ENCODE assay signal across 1 cellular context in genomic region chr22:35824256-35824655, GRCh38.
TF ChIP-seq lines count a peak whose summit lies in the region.

No MANE protein-coding gene starts in this region.

TF ChIP-seq in HepG2, 621 proteins besides CTCF, POLR2A, EP300 and RAD21 (continued from another document and continues in another):
- TF ChIP-seq ZNF296 (CRISPR knock-in tag; conservative IDR thresholded peaks at IDR 0.05) = no peak
- peak; percentile 69; the same call in 1 of the 2 replicates for TF ChIP-seq IRF2 (CRISPR knock-in tag; IDR thresholded peaks at IDR 0.05)
- peak; percentile 61; the same call in 1 of the 2 replicates for TF ChIP-seq FOXJ3 (CRISPR knock-in tag; IDR thresholded peaks at IDR 0.05; ENCODE audit: borderline replicate concordance)
- no peak for TF ChIP-seq E2F5 (CRISPR knock-in tag; conservative IDR thresholded peaks at IDR 0.05)
- TF ChIP-seq POGK (CRISPR knock-in tag; conservative IDR thresholded peaks at IDR 0.05) = peak; percentile 63; the same call in 1 of the 2 replicates
- TF ChIP-seq CCAR2 (optimal IDR thresholded peaks at IDR 0.05; ENCODE audit: low read depth, low read length) = no peak
- TF ChIP-seq ZNF558 (CRISPR knock-in tag; IDR thresholded peaks at IDR 0.05; ENCODE audit: borderline replicate concordance) = no peak
- peak; percentile 28; the same call in 1 of the 2 replicates for TF ChIP-seq TCF7 (IDR thresholded peaks at IDR 0.05; ENCODE audit: low read depth)
- no peak for TF ChIP-seq ZNF441 (CRISPR knock-in tag; IDR thresholded peaks at IDR 0.05; ENCODE audit: borderline replicate concordance)
- TF ChIP-seq ONECUT2 (CRISPR knock-in tag; IDR thresholded peaks at IDR 0.05) = peak; percentile 98
- TF ChIP-seq HOXA7 (CRISPR knock-in tag; IDR thresholded peaks at IDR 0.05) = no peak
- peak; percentile 24; the same call in 1 of the 2 replicates for TF ChIP-seq ETV5 (CRISPR knock-in tag; IDR thresholded peaks at IDR 0.05; ENCODE audit: borderline replicate concordance)
- TF ChIP-seq ZNF207 (IDR thresholded peaks at IDR 0.05; ENCODE audit: borderline replicate concordance) = no peak
- TF ChIP-seq MAFG (CRISPR knock-in tag; IDR thresholded peaks at IDR 0.05) = no peak
- TF ChIP-seq POGZ (CRISPR knock-in tag; IDR thresholded peaks at IDR 0.05) = peak; percentile 65; the same call in 1 of the 2 replicates
- no peak for TF ChIP-seq TEF (CRISPR knock-in tag; IDR thresholded peaks at IDR 0.05)
- TF ChIP-seq NCOR1 (IDR thresholded peaks at IDR 0.05; ENCODE audit: borderline replicate concordance, low read length) = peak; percentile 86; the same call in 1 of the 2 replicates
- 0 out of 2 replicates have a peak, but pooled peaks have one; percentile 29 for TF ChIP-seq ZNF124 (CRISPR knock-in tag; IDR thresholded peaks at IDR 0.05)
- no peak for TF ChIP-seq KAT7 (CRISPR knock-in tag; IDR thresholded peaks at IDR 0.05; ENCODE audit: borderline replicate concordance)
- no peak for TF ChIP-seq LRRFIP1 (CRISPR knock-in tag; conservative IDR thresholded peaks at IDR 0.05)
- no peak for TF ChIP-seq MAF1 (CRISPR knock-in tag; IDR thresholded peaks at IDR 0.05; ENCODE audit: borderline replicate concordance)
- peak; percentile 67; the same call in 1 of the 2 replicates for TF ChIP-seq HOMEZ (CRISPR knock-in tag; IDR thresholded peaks at IDR 0.05; ENCODE audit: low read depth)
- peak; percentile 76; the same call in 1 of the 2 replicates for TF ChIP-seq HMG20A (CRISPR knock-in tag; IDR thresholded peaks at IDR 0.05; ENCODE audit: borderline replicate concordance)
- peak; percentile 79; the same call in 1 of the 2 replicates for TF ChIP-seq SALL1 (CRISPR knock-in tag; IDR thresholded peaks at IDR 0.05)
- TF ChIP-seq SATB2 (CRISPR knock-in tag; IDR thresholded peaks at IDR 0.05) = no peak
- peak; percentile 65 for TF ChIP-seq ASH2L (IDR thresholded peaks at IDR 0.05; ENCODE audit: insufficient read length, low read depth, low read length)
- no peak for TF ChIP-seq KLF15 (CRISPR knock-in tag; IDR thresholded peaks at IDR 0.05; ENCODE audit: borderline replicate concordance)
- no peak for TF ChIP-seq TP53 (CRISPR knock-in tag; conservative IDR thresholded peaks at IDR 0.05)
- TF ChIP-seq MED8 (CRISPR knock-in tag; IDR thresholded peaks at IDR 0.05; ENCODE audit: insufficient replicate concordance) = no peak
- no peak for TF ChIP-seq XRCC5 (optimal IDR thresholded peaks at IDR 0.05; ENCODE audit: low read length)
- TF ChIP-seq PAWR (CRISPR knock-in tag; IDR thresholded peaks at IDR 0.05; ENCODE audit: borderline replicate concordance) = no peak
- no peak for TF ChIP-seq ZNF704 (CRISPR knock-in tag; IDR thresholded peaks at IDR 0.05; ENCODE audit: borderline replicate concordance)
- TF ChIP-seq KDM5A (IDR thresholded peaks at IDR 0.05; ENCODE audit: borderline replicate concordance, low read length) = no peak
- TF ChIP-seq KAT2B (IDR thresholded peaks at IDR 0.05; ENCODE audit: borderline replicate concordance, low read depth, low read length) = peak; percentile 68; the same call in 1 of the 2 replicates
- TF ChIP-seq ZFP91 (CRISPR knock-in tag; IDR thresholded peaks at IDR 0.05; ENCODE audit: borderline replicate concordance) = no peak
- no peak for TF ChIP-seq CC2D1A (CRISPR knock-in tag; IDR thresholded peaks at IDR 0.05)
- peak; percentile 88 for TF ChIP-seq HNF4G (IDR thresholded peaks at IDR 0.05; ENCODE audit: borderline replicate concordance, low read depth, low read length)
- TF ChIP-seq HNF4G (CRISPR knock-in tag; IDR thresholded peaks at IDR 0.05; ENCODE audit: borderline replicate concordance, low read depth) = peak; percentile 69; the same call in 1 of the 2 replicates
- peak; percentile 29; the same call in 1 of the 2 replicates for TF ChIP-seq SOX13 (IDR thresholded peaks at IDR 0.05)
- peak in 1 of 2 experiments; percentile 82; a peak in 2 of 4 replicates for TF ChIP-seq SOX13 (CRISPR knock-in tag; conservative IDR thresholded peaks at IDR 0.05 in 1 of 2, IDR thresholded peaks at IDR 0.05 in 1 of 2)
- TF ChIP-seq FOSL2 (CRISPR knock-in tag; IDR thresholded peaks at IDR 0.05) = peak; percentile 58
- no peak for TF ChIP-seq MXD3 (CRISPR knock-in tag; IDR thresholded peaks at IDR 0.05)
- peak; percentile 60; the same call in 1 of the 2 replicates for TF ChIP-seq NFIC (IDR thresholded peaks at IDR 0.05; ENCODE audit: low read length)
- no peak for TF ChIP-seq ZFP36L2 (CRISPR knock-in tag; IDR thresholded peaks at IDR 0.05)
- no peak for TF ChIP-seq ZNF275 (CRISPR knock-in tag; IDR thresholded peaks at IDR 0.05; ENCODE audit: borderline replicate concordance)
- TF ChIP-seq SNAPC2 (CRISPR knock-in tag; IDR thresholded peaks at IDR 0.05) = 0 out of 2 replicates have a peak, but pooled peaks have one; percentile 31
- TF ChIP-seq PHF5A (CRISPR knock-in tag; IDR thresholded peaks at IDR 0.05; ENCODE audit: low read depth, unreplicated experiment) = peak; percentile 36
- peak; percentile 87 for TF ChIP-seq DPF2 (CRISPR knock-in tag; IDR thresholded peaks at IDR 0.05; ENCODE audit: borderline replicate concordance, low read depth)
- 0 out of 2 replicates have a peak, but pooled peaks have one; percentile 42 for TF ChIP-seq FOXK1 (CRISPR knock-in tag; IDR thresholded peaks at IDR 0.05; ENCODE audit: borderline replicate concordance, low read depth)
- TF ChIP-seq ZNF546 (CRISPR knock-in tag; conservative IDR thresholded peaks at IDR 0.05) = no peak
- TF ChIP-seq ZBTB39 (CRISPR knock-in tag; IDR thresholded peaks at IDR 0.05) = no peak
- peak; percentile 43; the same call in 1 of the 2 replicates for TF ChIP-seq ZBTB25 (CRISPR knock-in tag; IDR thresholded peaks at IDR 0.05)
- TF ChIP-seq HHEX (CRISPR knock-in tag; IDR thresholded peaks at IDR 0.05) = peak; percentile 63; the same call in 1 of the 2 replicates
- 0 out of 2 replicates have a peak, but pooled peaks have one; percentile 32 for TF ChIP-seq ZKSCAN8 (CRISPR knock-in tag; IDR thresholded peaks at IDR 0.05; ENCODE audit: borderline replicate concordance)
